20 cellular contexts compared by ENCODE assay signal in genomic region chr3:36488077-36488789, GRCh38.
DNase-seq lines count a peak whose midpoint lies in the region; ATAC-seq, FAIRE-seq and TF ChIP-seq lines count a peak whose summit lies in the region.
"Had no signal": no experiment of that assay in that cellular context is flagged by ENCODE, and none has a peak within 500 bp of the region (broad histone marks: within the 10 kb centered on the region; RNA-seq: fewer than 3 reads in every experiment).

No MANE protein-coding gene starts in this region.

- no peaks in the 10 kb centered on the region for H3K9me2 ChIP-seq in MM.1S (replicated peaks; ENCODE audit: insufficient read depth, low read length)

- no peak overlapping the region for H3K4me3 ChIP-seq in MM.1S (ENCODE audit: low read length)
- H3K4me3 ChIP-seq in body of pancreas: no peak overlapping the region
- H3K4me3 ChIP-seq in pancreas: no peak overlapping the region
- no peak overlapping the region for H3K4me3 ChIP-seq in right cardiac atrium (ENCODE audit: low read length)
- no peak overlapping the region for H3K4me3 ChIP-seq in mesenchymal stem cell (ENCODE audit: insufficient read depth in 1 of 2, low read depth in 1 of 2, low read length in 2 of 2)

- H2AFZ ChIP-seq in MM.1S (ENCODE audit: low read length) (no peak overlapping the region), mesenchymal stem cell (ENCODE audit: low read depth, low read length) (no peak overlapping the region)

- no peak overlapping the region for H2BK12ac ChIP-seq in mesenchymal stem cell (ENCODE audit: low read length in 2 of 2)

- H3K4me2 ChIP-seq in MM.1S (ENCODE audit: low read depth, low read length): no peak overlapping the region
- H3K4me2 ChIP-seq in mesenchymal stem cell (ENCODE audit: low read length, poor library complexity, severe bottlenecking): no peak overlapping the region

- H3K18ac ChIP-seq in mesenchymal stem cell (ENCODE audit: low read depth in 1 of 2, low read length in 2 of 2): no peak overlapping the region

- FAIRE-seq in pancreas (lab: Jason Lieb, UNC): no peak
- FAIRE-seq: small intestine had no signal

- 35 to 37% methylated on average over 6 of the region's 6 CpGs for WGBS in body of pancreas, 2 donors
- 30 to 36% methylated on average over 6 of the region's 6 CpGs for WGBS in pancreas, 2 donors
- WGBS in right cardiac atrium: 86% methylated on average over 6 of the region's 6 CpGs
- 77% methylated on average over 6 of the region's 6 CpGs for WGBS in mesenchymal stem cell

- H3K4me1 ChIP-seq in MM.1S (ENCODE audit: low read length) (peaks cover 29% of the 10 kb centered on the region), body of pancreas (peaks cover 4% of the 10 kb centered on the region), pancreas (no peaks in the 10 kb centered on the region), right cardiac atrium (ENCODE audit: control insufficient read depth, insufficient read depth, low read length) (no peaks in the 10 kb centered on the region), mesenchymal stem cell (ENCODE audit: control insufficient read depth, insufficient read depth, low read depth, low read length) (peaks cover 4% of the 10 kb centered on the region)
- H3K4me1 ChIP-seq: BE2C had no signal

- H3K36me3 ChIP-seq in MM.1S (replicated peaks; ENCODE audit: insufficient read depth, low read length): no peaks in the 10 kb centered on the region
- no peaks in the 10 kb centered on the region for H3K36me3 ChIP-seq in body of pancreas (replicated peaks in 1 of 2; ENCODE audit: insufficient read depth in 1 of 2, low read depth in 2 of 2)
- no peaks in the 10 kb centered on the region for H3K36me3 ChIP-seq in pancreas
- peaks cover 8 to 12% of the 10 kb centered on the region in 2 experiments for H3K36me3 ChIP-seq in mesenchymal stem cell (ENCODE audit: control insufficient read depth in 1 of 2, insufficient read depth in 2 of 2, low read depth in 1 of 2, low read length in 2 of 2)

- no peak overlapping the region for H3K23ac ChIP-seq in mesenchymal stem cell (ENCODE audit: low read length in 2 of 2)

- H3K79me1 ChIP-seq in mesenchymal stem cell (replicated peaks; ENCODE audit: low read length, poor library complexity, severe bottlenecking): peaks cover 7% of the 10 kb centered on the region

- no peaks in the 10 kb centered on the region for H4K20me1 ChIP-seq in MM.1S (ENCODE audit: insufficient read depth, low read length)

- H3K9me3 ChIP-seq in MM.1S (replicated peaks; ENCODE audit: insufficient read depth, low read length) (no peaks in the 10 kb centered on the region), body of pancreas (no peaks in the 10 kb centered on the region), pancreas (no peaks in the 10 kb centered on the region), right cardiac atrium (ENCODE audit: control insufficient read depth, low read length) (no peaks in the 10 kb centered on the region), mesenchymal stem cell (ENCODE audit: control insufficient read depth, low read length) (no peaks in the 10 kb centered on the region)
- H3K9me3 ChIP-seq: BE2C had no signal

- no peak overlapping the region for H2BK120ac ChIP-seq in mesenchymal stem cell (ENCODE audit: low read depth, low read length)

- no peak overlapping the region for H3K4ac ChIP-seq in mesenchymal stem cell (ENCODE audit: low read depth in 1 of 2, low read length in 2 of 2)

- no peaks in the 10 kb centered on the region for H3K79me2 ChIP-seq in MM.1S (ENCODE audit: low read length)

- H3K9ac ChIP-seq in MM.1S (ENCODE audit: low read length) (no peak overlapping the region), mesenchymal stem cell (ENCODE audit: low read length) (no peak overlapping the region)

- H3F3A ChIP-seq in MM.1S (ENCODE audit: insufficient read depth, low read length): peaks cover 16% of the 10 kb centered on the region

- no peak for TF ChIP-seq CTCF in MM.1S (IDR thresholded peaks at IDR 0.05; ENCODE audit: low read length)
- TF ChIP-seq CTCF in body of pancreas (IDR thresholded peaks at IDR 0.05): no peak
- no peak for TF ChIP-seq CTCF in pancreas (IDR thresholded peaks at IDR 0.05)

- no peak overlapping the region for H4K91ac ChIP-seq in mesenchymal stem cell (ENCODE audit: low read length)

- no peak overlapping the region for H2AK5ac ChIP-seq in mesenchymal stem cell (ENCODE audit: low read length, severe bottlenecking)

- no peak overlapping the region for H3K14ac ChIP-seq in mesenchymal stem cell (ENCODE audit: low read length in 2 of 2)

- intact Hi-C loops in body of pancreas (cut with DNase I) (no loop called here), pancreas (cut with DNase I) (no loop called here), right cardiac atrium (cut with DNase I) (no loop called here)

- H3K27me3 ChIP-seq in MM.1S (replicated peaks; ENCODE audit: insufficient read depth, low read length) (no peaks in the 10 kb centered on the region), body of pancreas (no peaks in the 10 kb centered on the region), pancreas (no peaks in the 10 kb centered on the region), right cardiac atrium (ENCODE audit: control insufficient read depth, insufficient read depth) (no peaks in the 10 kb centered on the region), mesenchymal stem cell (ENCODE audit: control insufficient read depth in 1 of 2, insufficient read depth in 1 of 2, low read length in 2 of 2) (no peaks in the 10 kb centered on the region)
- H3K27me3 ChIP-seq: BE2C had no signal

- TF ChIP-seq POLR2A in body of pancreas (IDR thresholded peaks at IDR 0.05): no peak
- no peak for TF ChIP-seq POLR2A in erythroblast (IDR thresholded peaks at IDR 0.05; ENCODE audit: low read length)

- H3K27ac ChIP-seq in MM.1S (ENCODE audit: low read length) (no peak overlapping the region), body of pancreas (no peak overlapping the region), pancreas (no peak overlapping the region), right cardiac atrium (ENCODE audit: low read length) (no peak overlapping the region), mesenchymal stem cell (ENCODE audit: low read length, poor library complexity, severe bottlenecking) (no peak overlapping the region)
- H3K27ac ChIP-seq: RWPE1 had no signal

- H4K8ac ChIP-seq in mesenchymal stem cell (ENCODE audit: low read length): no peak overlapping the region

- no peak overlapping the region for H2BK5ac ChIP-seq in mesenchymal stem cell (ENCODE audit: low read depth, low read length, poor library complexity, severe bottlenecking)

- ATAC-seq in GM18873 (IDR thresholded peaks at IDR 0.05; ENCODE audit: low FRiP score, unreplicated experiment) (peak; percentile 67), body of pancreas (peak; percentile 71), pancreas (peak in 3 of 4 donors; percentile 58 to 78 (median 63)), right cardiac atrium (no peak)
- ATAC-seq: natural killer cell treated with Interleukin-12 subunit alpha and Interleukin-12 subunit beta and Interleukin-15 and Interleukin-18, amount 100 ng/mL, for 72 hours had no signal

- no peak overlapping the region for H2BK15ac ChIP-seq in mesenchymal stem cell (ENCODE audit: low read depth, poor library complexity, severe bottlenecking)

- peak; percentile 13 for DNase-seq in MM.1S
- DNase-seq in body of pancreas: no peak
- no peak for DNase-seq in pancreas
- no peak for DNase-seq in right cardiac atrium
- no peak for DNase-seq in mesenchymal stem cell
- DNase-seq in erythroblast (lab: John Stamatoyannopoulos, UW): no peak
- DNase-seq: activated CD4-positive, alpha-beta T cell treated with anti-CD3 and anti-CD28 coated beads, Interleukin-2, amount 10 ng/mL, durations not matched to agents 7 days and 5 days; activated gamma-delta T cell treated with Interleukin-2 at 50 U/mL for 16 hours; amygdala; BE2C; head of caudate nucleus; immature natural killer cell; MV-4-11; NCI-H2081; small intestine; stimulated activated CD4-positive, alpha-beta T cell treated with anti-CD3 and anti-CD28 coated beads, Interleukin-4, amount 100 ng/mL, for 24 hours; SW 1271 had no signal

Comparison
In these comparisons a context has a peak if more than half of its experiments do, and no peak if none do; other contexts are left out.
1. ATAC-seq: peak in GM18873 (single experiment), body of pancreas (single experiment) and pancreas (3 of 4); none in right cardiac atrium (0 of 2).